12 cellular contexts compared by ENCODE assay signal in the genomic region with DNA sequence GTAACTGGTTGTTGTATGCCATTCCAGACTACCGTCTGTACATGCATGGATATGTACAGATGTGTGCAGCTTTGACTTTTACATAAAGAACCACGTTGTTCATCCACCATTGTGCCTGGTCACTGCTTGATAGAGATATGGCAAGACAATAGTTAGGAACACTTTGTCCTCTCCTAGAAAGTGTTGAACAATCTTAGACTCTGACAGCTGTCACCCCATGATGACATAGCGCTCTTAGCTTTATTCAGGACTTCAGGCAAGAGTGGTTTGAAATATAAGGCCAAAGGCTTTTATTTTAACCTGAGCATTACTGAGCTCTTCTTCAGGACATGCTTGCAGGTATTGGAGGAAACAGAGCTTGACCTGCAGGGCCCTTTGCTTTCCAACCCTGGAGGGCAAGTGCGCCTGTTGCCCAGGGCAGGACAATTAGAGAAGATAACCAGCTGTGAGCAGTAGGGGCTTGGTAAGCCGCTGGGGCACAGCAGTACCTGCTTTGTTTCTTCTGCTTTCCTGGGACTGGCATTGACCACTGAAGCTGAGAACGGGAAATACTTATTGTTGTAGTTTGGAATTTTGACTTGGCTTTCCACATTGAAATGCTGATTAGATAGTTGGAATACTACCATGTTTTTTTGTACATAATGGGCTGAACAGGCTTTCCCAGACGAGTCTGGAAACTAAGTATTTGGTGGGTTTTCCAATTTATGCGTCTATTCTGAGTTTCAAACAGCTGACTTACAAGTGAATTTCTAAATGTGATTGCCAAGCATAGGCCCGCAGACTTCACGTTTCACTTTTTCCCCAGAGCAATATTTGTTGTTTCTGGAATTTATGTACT. TPM values are rescaled to one million over a fixed set of nuclear protein-coding genes. Genes with fewer than 3 reads are reported as not detected.
A peak's percentile ranks its signal among the peaks of the same experiment; 100 is the strongest.
DNase-seq lines count a peak whose midpoint lies in the region; ATAC-seq, FAIRE-seq and TF ChIP-seq lines count a peak whose summit lies in the region.
"Had no signal": no experiment of that assay in that cellular context is flagged by ENCODE, and none has a peak within 500 bp of the region (broad histone marks: within the 10 kb centered on the region; RNA-seq: fewer than 3 reads in every experiment).

No MANE protein-coding gene starts in this region.

- no peak for TF ChIP-seq CTCF in A549 (IDR thresholded peaks at IDR 0.05)
- TF ChIP-seq CTCF in esophagus muscularis mucosa (IDR thresholded peaks at IDR 0.05): no peak

- 90% methylated on average over 10 of the region's 10 CpGs for WGBS in A549 (ENCODE audit: missing lambda C conversion rate)
- WGBS in esophagus muscularis mucosa: 85% methylated on average over 9 of the region's 10 CpGs

- no peak for TF ChIP-seq EP300 in A549 (IDR thresholded peaks at IDR 0.05)
- no peak for TF ChIP-seq EP300 in esophagus muscularis mucosa (IDR thresholded peaks at IDR 0.05)

- no peak overlapping the region for H3K4me3 ChIP-seq in A549
- H3K4me3 ChIP-seq in esophagus muscularis mucosa: no peak overlapping the region
- H3K4me3 ChIP-seq: upper lobe of left lung had no signal

- H3K4me1 ChIP-seq in A549: peaks cover 6% of the 10 kb centered on the region; the same call in 2 of the 3 replicates
- H3K4me1 ChIP-seq in esophagus muscularis mucosa: peaks cover 5 to 34% (median 31%) of the 10 kb centered on the region in 4 donors

- ATAC-seq in A549 (no peak), sciatic nerve (no peak), HG02973 (IDR thresholded peaks at IDR 0.05; ENCODE audit: unreplicated experiment) (no peak)
- ATAC-seq in naive thymus-derived CD8-positive, alpha-beta T cell: no peak

- POLR2A ChIA-PET in A549 (lab: Yijun Ruan, JAX): no interaction called here
- POLR2A ChIA-PET in naive thymus-derived CD8-positive, alpha-beta T cell (lab: Charles Lee): no interaction called here

- H3K27ac ChIP-seq in A549 (no peak overlapping the region), esophagus muscularis mucosa (replicated peaks in 1 of 4) (peak overlapping the region in 3 of 4 donors; percentile 15 to 47 (median 42))

- no peak overlapping the region for H3K4me2 ChIP-seq in A549

- TF ChIP-seq POLR2A in A549 (IDR thresholded peaks at IDR 0.05; ENCODE audit: low read length) (no peak), esophagus muscularis mucosa (IDR thresholded peaks at IDR 0.05; ENCODE audit: low read depth) (no peak)

- peaks cover 0 to 43% (median 30%) of the 10 kb centered on the region in 4 donors for H3K36me3 ChIP-seq in esophagus muscularis mucosa

- H3K36me3 Mint-ChIP-seq in naive thymus-derived CD8-positive, alpha-beta T cell: peaks cover 0 to 53% (median 18%) of the 10 kb centered on the region in 3 donors

- H3K27me3 Mint-ChIP-seq in naive thymus-derived CD8-positive, alpha-beta T cell: no peaks in the 10 kb centered on the region

- H3K4me3 Mint-ChIP-seq in naive thymus-derived CD8-positive, alpha-beta T cell: no peak overlapping the region

- peaks cover 20 to 55% (median 34%) of the 10 kb centered on the region in 4 donors for H3K4me1 Mint-ChIP-seq in naive thymus-derived CD8-positive, alpha-beta T cell

- DNase-seq in A549 (ENCODE audit: low read depth in 1 of 2, low spot score in 1 of 2): no peak
- DNase-seq in NCI-H69 (lab: John Stamatoyannopoulos, UW): peak; percentile 32
- no peak for DNase-seq in esophagus muscularis mucosa (ENCODE audit: extremely low spot score)
- DNase-seq in naive thymus-derived CD8-positive, alpha-beta T cell: no peak
- no peak for DNase-seq in sciatic nerve (ENCODE audit: low spot score)
- DNase-seq in COLO829 (ENCODE audit: low spot score): no peak
- no peak for DNase-seq in NCI-H82 treated with DMSO at 0.1 percent for 48 hours (lab: John Stamatoyannopoulos, UW; ENCODE audit: unreplicated experiment)
- DNase-seq: activated CD4-positive, alpha-beta T cell treated with anti-CD3 and anti-CD28 coated beads for 1 hour; mammary epithelial cell; NCI-H1105 had no signal

- no peaks in the 10 kb centered on the region for H3K9me3 ChIP-seq in A549
- H3K9me3 ChIP-seq in esophagus muscularis mucosa: no peaks in the 10 kb centered on the region
- H3K9me3 ChIP-seq: upper lobe of left lung had no signal

- H3K27ac Mint-ChIP-seq in naive thymus-derived CD8-positive, alpha-beta T cell: peak overlapping the region in 7 of 10 donors; percentile 22 to 96 (median 91)

- no peak for TF ChIP-seq RAD21 in A549 (conservative IDR thresholded peaks at IDR 0.05 in 1 of 2, IDR thresholded peaks at IDR 0.05 in 1 of 2)

- no peaks in the 10 kb centered on the region for H3K27me3 ChIP-seq in esophagus muscularis mucosa
- H3K27me3 ChIP-seq: upper lobe of left lung had no signal

- CTCF ChIA-PET in A549 (lab: Yijun Ruan, JAX): interaction anchor here (0.6 to 1.7 kb wide), 6 partner anchors 13 to 296 kb away, joined by 3 to 6 read pairs (median 3); no protein-coding TSS in a partner anchor

- intact Hi-C loops in esophagus muscularis mucosa (cut with DNase I): no loop called here
- intact Hi-C loops in sciatic nerve (cut with DNase I): no loop called here

- no peaks in the 10 kb centered on the region for H3K9me3 Mint-ChIP-seq in naive thymus-derived CD8-positive, alpha-beta T cell

- FAIRE-seq in A549 (lab: Jason Lieb, UNC): peak; percentile 78

TF ChIP-seq in A549, 52 proteins besides CTCF, POLR2A, EP300 and RAD21 (continues in another document):
- TF ChIP-seq ESRRA (IDR thresholded peaks at IDR 0.05; ENCODE audit: borderline replicate concordance, low read length) (no peak), RARB (CRISPR knock-in tag; IDR thresholded peaks at IDR 0.05) (no peak), SMC3 (IDR thresholded peaks at IDR 0.05) (no peak), ZNF302 (CRISPR knock-in tag; IDR thresholded peaks at IDR 0.05) (no peak), HOXB5 (CRISPR knock-in tag; IDR thresholded peaks at IDR 0.05) (no peak), HEYL (CRISPR knock-in tag; IDR thresholded peaks at IDR 0.05) (no peak), CHD4 (IDR thresholded peaks at IDR 0.05; ENCODE audit: borderline replicate concordance) (no peak), TP53 (CRISPR knock-in tag; IDR thresholded peaks at IDR 0.05) (no peak), CBX2 (IDR thresholded peaks at IDR 0.05; ENCODE audit: borderline replicate concordance, low read depth) (no peak), JUN (IDR thresholded peaks at IDR 0.05) (no peak), ZSCAN20 (CRISPR knock-in tag; IDR thresholded peaks at IDR 0.05) (no peak), BHLHE40 (IDR thresholded peaks at IDR 0.05; ENCODE audit: low read depth, low read length) (no peak)
- TF ChIP-seq, protein P1, sequence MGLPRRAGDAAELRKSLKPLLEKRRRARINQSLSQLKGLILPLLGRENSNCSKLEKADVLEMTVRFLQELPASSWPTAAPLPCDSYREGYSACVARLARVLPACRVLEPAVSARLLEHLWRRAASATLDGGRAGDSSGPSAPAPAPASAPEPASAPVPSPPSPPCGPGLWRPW (IDR thresholded peaks at IDR 0.05): no peak
- TF ChIP-seq, protein P2, sequence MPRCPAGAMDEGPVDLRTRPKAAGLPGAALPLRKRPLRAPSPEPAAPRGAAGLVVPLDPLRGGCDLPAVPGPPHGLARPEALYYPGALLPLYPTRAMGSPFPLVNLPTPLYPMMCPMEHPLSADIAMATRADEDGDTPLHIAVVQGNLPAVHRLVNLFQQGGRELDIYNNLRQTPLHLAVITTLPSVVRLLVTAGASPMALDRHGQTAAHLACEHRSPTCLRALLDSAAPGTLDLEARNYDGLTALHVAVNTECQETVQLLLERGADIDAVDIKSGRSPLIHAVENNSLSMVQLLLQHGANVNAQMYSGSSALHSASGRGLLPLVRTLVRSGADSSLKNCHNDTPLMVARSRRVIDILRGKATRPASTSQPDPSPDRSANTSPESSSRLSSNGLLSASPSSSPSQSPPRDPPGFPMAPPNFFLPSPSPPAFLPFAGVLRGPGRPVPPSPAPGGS (IDR thresholded peaks at IDR 0.05): no peak
- TF ChIP-seq, protein P3, sequence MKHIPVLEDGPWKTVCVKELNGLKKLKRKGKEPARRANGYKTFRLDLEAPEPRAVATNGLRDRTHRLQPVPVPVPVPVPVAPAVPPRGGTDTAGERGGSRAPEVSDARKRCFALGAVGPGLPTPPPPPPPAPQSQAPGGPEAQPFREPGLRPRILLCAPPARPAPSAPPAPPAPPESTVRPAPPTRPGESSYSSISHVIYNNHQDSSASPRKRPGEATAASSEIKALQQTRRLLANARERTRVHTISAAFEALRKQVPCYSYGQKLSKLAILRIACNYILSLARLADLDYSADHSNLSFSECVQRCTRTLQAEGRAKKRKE (CRISPR knock-in tag; IDR thresholded peaks at IDR 0.05; ENCODE audit: low read depth): no peak
- TF ChIP-seq, protein P4, sequence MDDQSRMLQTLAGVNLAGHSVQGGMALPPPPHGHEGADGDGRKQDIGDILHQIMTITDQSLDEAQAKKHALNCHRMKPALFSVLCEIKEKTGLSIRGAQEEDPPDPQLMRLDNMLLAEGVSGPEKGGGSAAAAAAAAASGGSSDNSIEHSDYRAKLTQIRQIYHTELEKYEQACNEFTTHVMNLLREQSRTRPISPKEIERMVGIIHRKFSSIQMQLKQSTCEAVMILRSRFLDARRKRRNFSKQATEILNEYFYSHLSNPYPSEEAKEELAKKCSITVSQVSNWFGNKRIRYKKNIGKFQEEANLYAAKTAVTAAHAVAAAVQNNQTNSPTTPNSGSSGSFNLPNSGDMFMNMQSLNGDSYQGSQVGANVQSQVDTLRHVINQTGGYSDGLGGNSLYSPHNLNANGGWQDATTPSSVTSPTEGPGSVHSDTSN (IDR thresholded peaks at IDR 0.05): no peak

RNA-seq across cellular contexts. Expression of a gene that starts 51.1 kb away (rescaled TPM):
- 19.4 and 20.0 TPM in 2 replicates for polyA plus RNA-seq in A549 (2011; rRNA removed)
- 10.9 and 13.3 TPM in 2 replicates for polyA plus RNA-seq in A549 (2012; cell fraction: cytosol; rRNA removed)
- 15.7 and 23.1 TPM in 2 replicates for polyA plus RNA-seq in A549 (2012; cell fraction: nucleus; rRNA removed)
- 9.0 to 9.6 TPM (median 9.1 TPM) in 3 replicates for polyA plus RNA-seq in A549 (2017; fragmentation: RNase III; extraction: RNeasy Plus Mini Kit Qiagen cat#74134 plus additional on column Dnase treatment)
- 21.1 and 21.2 TPM in 2 replicates for polyA minus RNA-seq in A549 (2011; rRNA and poly(A)+ RNA removed)
- total RNA-seq in esophagus muscularis mucosa: 10 to 100 TPM; 11.2 to 31.0 (median 20.8) TPM
- total RNA-seq in naive thymus-derived CD8-positive, alpha-beta T cell: 10 to 100 TPM; 41.5 to 53.7 TPM
- polyA plus RNA-seq in naive thymus-derived CD8-positive, alpha-beta T cell: 1 to 10 TPM; 5.4 to 6.3 (median 5.6) TPM
- 59.9 TPM for total RNA-seq in sciatic nerve

RNA-seq across cellular contexts. Expression of a gene that starts 59.6 kb away (rescaled TPM):
- polyA plus RNA-seq in A549 (2011; rRNA removed) (443 and 565 TPM in 2 replicates), A549 (2017; fragmentation: RNase III; extraction: RNeasy Plus Mini Kit Qiagen cat#74134 plus additional on column Dnase treatment) (548 to 579 TPM (median 555 TPM) in 3 replicates)
- polyA plus RNA-seq in A549 (2012; cell fraction: cytosol; rRNA removed): 630 and 674 TPM in 2 replicates
- polyA plus RNA-seq in A549 (2012; cell fraction: nucleus; rRNA removed): 958 and 1,031 TPM in 2 replicates
- polyA minus RNA-seq in A549 (2011; rRNA and poly(A)+ RNA removed): 992 and 1,185 TPM in 2 replicates
- total RNA-seq in esophagus muscularis mucosa (100 to 1,000 TPM; 121 to 313 (median 212) TPM), sciatic nerve (152 TPM)
- 100 to 1,000 TPM; 107 to 114 TPM for total RNA-seq in naive thymus-derived CD8-positive, alpha-beta T cell
- polyA plus RNA-seq in naive thymus-derived CD8-positive, alpha-beta T cell: 100 to 1,000 TPM; 126 to 179 (median 142) TPM

Comparison
In these comparisons a context has a peak if more than half of its experiments do, and no peak if none do; other contexts are left out.
1. H3K27ac ChIP-seq: peak in esophagus muscularis mucosa (3 of 4); none in A549 (0 of 2).